22 cellular contexts compared by ENCODE assay signal in genomic region chr14:73476451-73476905, GRCh38. TPM values are rescaled to one million over a fixed set of nuclear protein-coding genes. Genes with fewer than 3 reads are reported as not detected.
DNase-seq lines count a peak whose midpoint lies in the region; ATAC-seq, FAIRE-seq and TF ChIP-seq lines count a peak whose summit lies in the region.
"Had no signal": no experiment of that assay in that cellular context is flagged by ENCODE, and none has a peak within 500 bp of the region (broad histone marks: within the 10 kb centered on the region; RNA-seq: fewer than 3 reads in every experiment).

No MANE protein-coding gene starts in this region.

- no peak for TF ChIP-seq EP300 in upper lobe of left lung (IDR thresholded peaks at IDR 0.05)

- H3K9me3 ChIP-seq in endothelial cell of umbilical vein (replicated peaks; ENCODE audit: control insufficient read depth, insufficient read depth, low read length) (no peaks in the 10 kb centered on the region), parathyroid adenoma (ENCODE audit: control insufficient read depth, low read length) (no peaks in the 10 kb centered on the region), upper lobe of left lung (no peaks in the 10 kb centered on the region)
- H3K9me3 ChIP-seq: psoas muscle had no signal

- POLR2A ChIA-PET in endothelial cell of umbilical vein (lab: Charles Lee), result no interaction called here

- no peaks in the 10 kb centered on the region for H3K79me2 ChIP-seq in GM23338 (replicated peaks; ENCODE audit: insufficient read depth)
- no peaks in the 10 kb centered on the region for H3K79me2 ChIP-seq in endothelial cell of umbilical vein (ENCODE audit: control insufficient read depth, insufficient read depth, low read length)
- no peaks in the 10 kb centered on the region for H3K79me2 ChIP-seq in parathyroid adenoma

- TF ChIP-seq CTCF in GM23338 (conservative IDR thresholded peaks at IDR 0.05; ENCODE audit: low read depth in 2 of 2) (no peak), endothelial cell of umbilical vein (IDR thresholded peaks at IDR 0.05; ENCODE audit: extremely low read depth in 1 of 2, insufficient read depth in 1 of 2, low read depth in 1 of 2, low read length in 2 of 2) (no peak), parathyroid adenoma (IDR thresholded peaks at IDR 0.05) (no peak), upper lobe of left lung (IDR thresholded peaks at IDR 0.05) (no peak)

- no peak for DNase-seq in GM23338 (ENCODE audit: low spot score)
- peak; percentile 97 for DNase-seq in SK-MEL-5 (ENCODE audit: low read depth, low spot score)
- no peak for DNase-seq in endothelial cell of umbilical vein (ENCODE audit: low read depth, low spot score)
- no peak for DNase-seq in upper lobe of left lung
- DNase-seq in urothelium cell line (ENCODE audit: low spot score), result no peak
- DNase-seq: activated CD4-positive, alpha-beta memory T cell treated with anti-CD3 and anti-CD28 coated beads for 36 hours; activated naive CD4-positive, alpha-beta T cell; CD4-positive, alpha-beta T cell; effector CD8-positive, alpha-beta T cell; Kasumi-1; naive thymus-derived CD4-positive, alpha-beta T cell; NCI-H1092 treated with DMSO at 0.1 percent for 48 hours; NCI-H2081 treated with DMSO at 0.1 percent for 48 hours; NCI-H526; psoas muscle; Right ventricle myocardium superior; T-helper 1 cell; WERI-Rb-1 had no signal

- no peaks in the 10 kb centered on the region for H3F3A ChIP-seq in GM23338 (replicated peaks; ENCODE audit: low read depth)

- no peak overlapping the region for H3K27ac Mint-ChIP-seq in GM23338
- H3K27ac Mint-ChIP-seq: activated CD4-positive, alpha-beta memory T cell treated with anti-CD3 and anti-CD28 coated beads for 36 hours; CD4-positive, alpha-beta T cell; naive thymus-derived CD4-positive, alpha-beta T cell had no signal

- no peak for ATAC-seq in GM23338
- no peak for ATAC-seq in HG02623 (IDR thresholded peaks at IDR 0.05; ENCODE audit: unreplicated experiment)
- ATAC-seq in upper lobe of left lung (ENCODE audit: low FRiP score in 2 of 2), result no peak
- ATAC-seq: naive thymus-derived CD4-positive, alpha-beta T cell; psoas muscle had no signal

- H3K4me1 Mint-ChIP-seq in GM23338, result peaks cover 2% of the 10 kb centered on the region; the same call in 2 of the 3 replicates
- H3K4me1 Mint-ChIP-seq: central memory CD8-positive, alpha-beta T cell had no signal

- dilution Hi-C loops in endothelial cell of umbilical vein (cut with MboI; ENCODE audit: extremely low pct_ligation_motif_present, low sequenced_read_pairs), result no loop called here

- H4K20me1 ChIP-seq in GM23338 (replicated peaks; ENCODE audit: insufficient read depth) (no peaks in the 10 kb centered on the region), endothelial cell of umbilical vein (replicated peaks; ENCODE audit: control insufficient read depth, extremely low read depth, insufficient read depth, low read length) (no peaks in the 10 kb centered on the region)

- H3K36me3 Mint-ChIP-seq in GM23338 (ENCODE audit: low read depth), result no peaks in the 10 kb centered on the region
- H3K36me3 Mint-ChIP-seq: activated CD4-positive, alpha-beta memory T cell treated with anti-CD3 and anti-CD28 coated beads for 36 hours; naive thymus-derived CD4-positive, alpha-beta T cell had no signal

- peaks cover 3% of the 10 kb centered on the region for H3K27me3 Mint-ChIP-seq in GM23338 (ENCODE audit: insufficient read depth, low read depth, poor library complexity)
- H3K27me3 Mint-ChIP-seq: activated CD4-positive, alpha-beta memory T cell treated with anti-CD3 and anti-CD28 coated beads for 36 hours; CD4-positive, alpha-beta T cell; central memory CD8-positive, alpha-beta T cell; naive thymus-derived CD4-positive, alpha-beta T cell had no signal

- H3K9me3 Mint-ChIP-seq in GM23338, result no peaks in the 10 kb centered on the region
- H3K9me3 Mint-ChIP-seq: activated CD4-positive, alpha-beta memory T cell treated with anti-CD3 and anti-CD28 coated beads for 36 hours; CD4-positive, alpha-beta T cell; central memory CD8-positive, alpha-beta T cell; naive thymus-derived CD4-positive, alpha-beta T cell had no signal

- 75 to 77% methylated on average over 3 of the region's 3 CpGs for WGBS in upper lobe of left lung, 2 donors

- H2AFZ ChIP-seq in GM23338, result peak overlapping the region; percentile 70; the same call in 1 of the 2 replicates
- H2AFZ ChIP-seq in endothelial cell of umbilical vein (ENCODE audit: low read depth, low read length), result no peak overlapping the region
- peak overlapping the region; percentile 19 for H2AFZ ChIP-seq in parathyroid adenoma

- H3K9me1 ChIP-seq in endothelial cell of umbilical vein (replicated peaks; ENCODE audit: control insufficient read depth, extremely low read depth, insufficient read depth, low read length), result no peaks in the 10 kb centered on the region

- H3K4me1 ChIP-seq in GM23338 (ENCODE audit: insufficient read depth) (no peaks in the 10 kb centered on the region), endothelial cell of umbilical vein (ENCODE audit: control insufficient read depth, extremely low read depth, insufficient read depth, low read length) (no peaks in the 10 kb centered on the region), parathyroid adenoma (no peaks in the 10 kb centered on the region), upper lobe of left lung (no peaks in the 10 kb centered on the region)
- H3K4me1 ChIP-seq: psoas muscle had no signal

- no peak overlapping the region for H3K4me3 Mint-ChIP-seq in GM23338
- H3K4me3 Mint-ChIP-seq: activated CD4-positive, alpha-beta memory T cell treated with anti-CD3 and anti-CD28 coated beads for 36 hours; CD4-positive, alpha-beta T cell; central memory CD8-positive, alpha-beta T cell; naive thymus-derived CD4-positive, alpha-beta T cell had no signal

- no peak overlapping the region for H3K9ac ChIP-seq in endothelial cell of umbilical vein (replicated peaks; ENCODE audit: extremely low read depth, insufficient read depth, low read length)
- no peak overlapping the region for H3K9ac ChIP-seq in parathyroid adenoma

- no peaks in the 10 kb centered on the region for H3K9me2 ChIP-seq in GM23338 (ENCODE audit: insufficient read depth)

- CTCF ChIA-PET in endothelial cell of umbilical vein (lab: Charles Lee), result interaction anchor here (3.3 to 11.5 kb wide), 3 partner anchors 181 to 303 kb away, joined by 11 to 559 read pairs (median 22); no protein-coding TSS in a partner anchor

- intact Hi-C loops in endothelial cell of umbilical vein (cut with micrococcal nuclease), result no loop called here

- no peak overlapping the region for H3K4me2 ChIP-seq in GM23338
- H3K4me2 ChIP-seq in endothelial cell of umbilical vein (ENCODE audit: insufficient read depth, low read length), result no peak overlapping the region
- H3K4me2 ChIP-seq in parathyroid adenoma (ENCODE audit: low read length), result no peak overlapping the region

- BruUV-seq in endothelial cell of umbilical vein (replicated peaks; lab: Mats Ljungman, UMichigan), result no TSS peak

- TF ChIP-seq POLR2A in endothelial cell of umbilical vein (IDR thresholded peaks at IDR 0.05; ENCODE audit: low read depth, low read length), result no peak
- no peak for TF ChIP-seq POLR2A in upper lobe of left lung (IDR thresholded peaks at IDR 0.05)

- FAIRE-seq in endothelial cell of umbilical vein (lab: Jason Lieb, UNC) (peak; percentile 21), urothelium cell line (lab: Jason Lieb, UNC) (no peak)

- H3K36me3 ChIP-seq in GM23338 (ENCODE audit: insufficient read depth) (no peaks in the 10 kb centered on the region), endothelial cell of umbilical vein (ENCODE audit: control insufficient read depth in 2 of 2, extremely low read depth in 1 of 2, insufficient read depth in 2 of 2, low read length in 2 of 2) (no peaks in the 10 kb centered on the region), parathyroid adenoma (ENCODE audit: control insufficient read depth, insufficient read depth, low read length) (no peaks in the 10 kb centered on the region), upper lobe of left lung (no peaks in the 10 kb centered on the region)
- H3K36me3 ChIP-seq: WERI-Rb-1 had no signal

- H3K27me3 ChIP-seq in GM23338 (ENCODE audit: insufficient read depth), result no peaks in the 10 kb centered on the region
- no peaks in the 10 kb centered on the region for H3K27me3 ChIP-seq in endothelial cell of umbilical vein (ENCODE audit: control insufficient read depth in 2 of 2, insufficient read depth in 2 of 2, low read length in 2 of 2)
- H3K27me3 ChIP-seq in parathyroid adenoma (ENCODE audit: control insufficient read depth, insufficient read depth, low read length), result no peaks in the 10 kb centered on the region
- H3K27me3 ChIP-seq in upper lobe of left lung, result no peaks in the 10 kb centered on the region

- no peak overlapping the region for H3K27ac ChIP-seq in GM23338 (ENCODE audit: low read depth)
- H3K27ac ChIP-seq in endothelial cell of umbilical vein (ENCODE audit: insufficient read depth, low read depth, low read length), result no peak overlapping the region
- no peak overlapping the region for H3K27ac ChIP-seq in parathyroid adenoma
- H3K27ac ChIP-seq in upper lobe of left lung, result no peak overlapping the region
- H3K27ac ChIP-seq: psoas muscle, WERI-Rb-1 had no signal

- no peak overlapping the region for H3K4me3 ChIP-seq in GM23338
- no peak overlapping the region for H3K4me3 ChIP-seq in endothelial cell of umbilical vein (replicated peaks in 1 of 3; ENCODE audit: insufficient read depth in 1 of 3, low read depth in 1 of 3, low read length in 3 of 3)
- no peak overlapping the region for H3K4me3 ChIP-seq in parathyroid adenoma (ENCODE audit: low read depth, low read length)
- H3K4me3 ChIP-seq in upper lobe of left lung, result no peak overlapping the region
- H3K4me3 ChIP-seq: lung, psoas muscle had no signal

- in situ Hi-C loops in SK-MEL-5 (cut with HindIII; ENCODE audit: low pct_unique_long_range_greater_than_20kb, low sequenced_read_pairs), result no loop called here

RNA-seq across cellular contexts. Expression of gene RIOX1, which starts 14.3 kb away (rescaled TPM):
- total RNA-seq in GM23338 (2014; rRNA removed; shearing (Covaris generic)), result 54.2 and 57.3 TPM in 2 replicates
- polyA plus RNA-seq in GM23338 (2016; fragmentation: Nextera tagmentation; extraction: Ambion mirVana) (21.2 and 24.6 TPM in 2 replicates), endothelial cell of umbilical vein (12.7 and 14.6 TPM in 2 replicates)
- total RNA-seq in SK-MEL-5 (2014; rRNA removed; shearing (Covaris generic)), result 23.3 and 27.3 TPM in 2 replicates
- polyA plus RNA-seq in SK-MEL-5 (2015; cell fraction: cytosol; rRNA removed), result 33.8 TPM in 2 replicates
- 12.6 and 15.9 TPM in 2 replicates for polyA plus RNA-seq in SK-MEL-5 (2015; cell fraction: nucleus; rRNA removed)
- total RNA-seq in endothelial cell of umbilical vein (15.6 and 17.7 TPM in 2 replicates), upper lobe of left lung (10 to 100 TPM in 5 of 6 donors, 1 to 10 TPM in 1; 7.2 to 23.0 (median 13.4) TPM)
- polyA plus RNA-seq in endothelial cell of umbilical vein (2011; cell fraction: cytosol; rRNA removed), result 6.9 and 8.7 TPM in 2 replicates
- polyA plus RNA-seq in endothelial cell of umbilical vein (2011; cell fraction: nucleus; rRNA removed), result 4.7 and 5.0 TPM in 2 replicates
- 9.3 and 12.1 TPM in 2 replicates for polyA plus RNA-seq in endothelial cell of umbilical vein (2012)
- 12.1 and 18.4 TPM in 2 replicates for polyA minus RNA-seq in endothelial cell of umbilical vein
- polyA minus RNA-seq in endothelial cell of umbilical vein (2011; cell fraction: cytosol; rRNA and poly(A)+ RNA removed), result 14.6 TPM
- polyA minus RNA-seq in endothelial cell of umbilical vein (2011; cell fraction: nucleus; rRNA and poly(A)+ RNA removed), result 6.3 and 7.1 TPM in 2 replicates

RNA-seq across cellular contexts. Expression of gene NUMB, which starts 18.1 kb away (rescaled TPM):
- 34.3 and 36.7 TPM in 2 replicates for total RNA-seq in GM23338 (2014; rRNA removed; shearing (Covaris generic))
- 30.2 and 32.1 TPM in 2 replicates for polyA plus RNA-seq in GM23338 (2016; fragmentation: Nextera tagmentation; extraction: Ambion mirVana)
- total RNA-seq in SK-MEL-5 (2014; rRNA removed; shearing (Covaris generic)), result 10.8 and 18.4 TPM in 2 replicates
- polyA plus RNA-seq in SK-MEL-5 (2015; cell fraction: cytosol; rRNA removed), result 42.8 and 58.5 TPM in 2 replicates
- 59.9 and 69.2 TPM in 2 replicates for polyA plus RNA-seq in SK-MEL-5 (2015; cell fraction: nucleus; rRNA removed)
- 116 and 128 TPM in 2 replicates for total RNA-seq in endothelial cell of umbilical vein
- 164 and 210 TPM in 2 replicates for polyA plus RNA-seq in endothelial cell of umbilical vein
- polyA plus RNA-seq in endothelial cell of umbilical vein (2011; cell fraction: cytosol; rRNA removed), result 121 and 133 TPM in 2 replicates
- 224 and 247 TPM in 2 replicates for polyA plus RNA-seq in endothelial cell of umbilical vein (2011; cell fraction: nucleus; rRNA removed)
- 87.1 and 111 TPM in 2 replicates for polyA plus RNA-seq in endothelial cell of umbilical vein (2012)
- 389 and 406 TPM in 2 replicates for polyA minus RNA-seq in endothelial cell of umbilical vein
- 30.2 TPM for polyA minus RNA-seq in endothelial cell of umbilical vein (2011; cell fraction: cytosol; rRNA and poly(A)+ RNA removed)
- polyA minus RNA-seq in endothelial cell of umbilical vein (2011; cell fraction: nucleus; rRNA and poly(A)+ RNA removed), result 207 and 280 TPM in 2 replicates
- total RNA-seq in upper lobe of left lung, result 100 to 1,000 TPM in 5 of 6 donors, 10 to 100 TPM in 1; 85.6 to 169 (median 118) TPM
